ENCODE assay signal across 19 cellular contexts in the genomic region with DNA sequence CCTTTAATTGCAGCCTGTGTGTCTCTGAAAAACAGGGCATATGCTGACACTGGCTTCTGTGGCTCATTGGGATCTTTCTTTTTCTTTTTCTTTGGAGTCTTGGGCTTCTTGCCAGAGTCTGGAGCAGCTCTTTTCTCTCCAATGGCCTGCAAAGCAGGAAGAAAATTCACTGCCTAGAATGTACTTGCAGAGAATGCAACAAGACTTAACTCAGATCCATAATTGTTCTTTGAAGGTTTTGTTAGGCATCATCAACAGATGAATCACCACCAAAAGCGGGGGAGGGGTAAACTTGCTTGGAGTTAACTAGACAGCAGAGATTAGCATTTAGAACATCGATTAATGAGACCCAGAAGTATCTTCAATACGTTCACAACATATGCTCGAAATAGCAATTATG.
DNase-seq lines count a peak whose midpoint lies in the region; ATAC-seq and TF ChIP-seq lines count a peak whose summit lies in the region.
"Had no signal": no experiment of that assay in that cellular context is flagged by ENCODE, and none has a peak within 500 bp of the region (broad histone marks: within the 10 kb centered on the region; RNA-seq: fewer than 3 reads in every experiment).

No MANE protein-coding gene starts in this region.

- H3F3A ChIP-seq in GM23338 (replicated peaks; ENCODE audit: low read depth) = no peaks in the 10 kb centered on the region
- no peaks in the 10 kb centered on the region for H3F3A ChIP-seq in MM.1S (ENCODE audit: insufficient read depth, low read length)

- H3K9me2 ChIP-seq in GM23338 (ENCODE audit: insufficient read depth) = no peaks in the 10 kb centered on the region
- no peaks in the 10 kb centered on the region for H3K9me2 ChIP-seq in Karpas-422 (replicated peaks; ENCODE audit: insufficient read depth, low read length)
- no peaks in the 10 kb centered on the region for H3K9me2 ChIP-seq in MM.1S (replicated peaks; ENCODE audit: insufficient read depth, low read length)

- no peaks in the 10 kb centered on the region for H3K27me3 Mint-ChIP-seq in GM23338 (ENCODE audit: insufficient read depth, low read depth, poor library complexity)

- H3K9me3 ChIP-seq in fibroblast of lung (ENCODE audit: control insufficient read depth, insufficient read depth, low read depth, low read length) = no peaks in the 10 kb centered on the region
- H3K9me3 ChIP-seq in Karpas-422 (ENCODE audit: low read length) = no peaks in the 10 kb centered on the region
- H3K9me3 ChIP-seq in MM.1S (replicated peaks; ENCODE audit: insufficient read depth, low read length) = no peaks in the 10 kb centered on the region
- H3K9me3 ChIP-seq: adrenal gland, testis had no signal

- H3K4me1 ChIP-seq in GM23338 (ENCODE audit: insufficient read depth) (peaks cover 36% of the 10 kb centered on the region), fibroblast of lung (ENCODE audit: control insufficient read depth, extremely low read depth, insufficient read depth, low read length) (no peaks in the 10 kb centered on the region), Karpas-422 (ENCODE audit: low read length) (no peaks in the 10 kb centered on the region), MM.1S (ENCODE audit: low read length) (no peaks in the 10 kb centered on the region)
- H3K4me1 ChIP-seq: adrenal gland, testis had no signal

- H3K27ac ChIP-seq in GM23338 (ENCODE audit: low read depth) (no peak overlapping the region), fibroblast of lung (ENCODE audit: insufficient read depth, low read length) (no peak overlapping the region), Karpas-422 (ENCODE audit: low read length) (no peak overlapping the region), MM.1S (ENCODE audit: low read length) (no peak overlapping the region)
- H3K27ac ChIP-seq: adrenal gland, testis had no signal

- H4K20me1 ChIP-seq in GM23338 (replicated peaks; ENCODE audit: insufficient read depth) (no peaks in the 10 kb centered on the region), fibroblast of lung (ENCODE audit: control insufficient read depth, extremely low read depth, insufficient read depth, low read length) (no peaks in the 10 kb centered on the region), Karpas-422 (ENCODE audit: insufficient read depth, low read depth, low read length) (no peaks in the 10 kb centered on the region), MM.1S (ENCODE audit: insufficient read depth, low read length) (no peaks in the 10 kb centered on the region)

- no peak overlapping the region; the same call in 1 of the 2 replicates for H3K27ac Mint-ChIP-seq in GM23338
- H3K27ac Mint-ChIP-seq: activated T-helper 2 cell treated with anti-CD3 and anti-CD28 coated beads, Interferon-gamma antibody, Interleukin-2, Interleukin-4, amounts not matched to agents 10 μg/mL and 5 μg/mL and 100 μg/mL, durations not matched to agents 14 hours and 24 hours and 36 hours; natural killer cell had no signal

- H3K4me2 ChIP-seq in GM23338 (peak overlapping the region; percentile 46), fibroblast of lung (ENCODE audit: extremely low read depth, insufficient read depth, low read length) (no peak overlapping the region), Karpas-422 (ENCODE audit: low read depth, low read length, poor library complexity, severe bottlenecking) (no peak overlapping the region), MM.1S (ENCODE audit: low read depth, low read length) (no peak overlapping the region)

- no peak for TF ChIP-seq CTCF in GM23338 (conservative IDR thresholded peaks at IDR 0.05; ENCODE audit: low read depth in 2 of 2)
- no peak for TF ChIP-seq CTCF in fibroblast of lung (conservative IDR thresholded peaks at IDR 0.05 in 1 of 2, IDR thresholded peaks at IDR 0.05 in 1 of 2; ENCODE audit: low read depth in 1 of 2, low read length in 2 of 2)
- no peak for TF ChIP-seq CTCF in MM.1S (IDR thresholded peaks at IDR 0.05; ENCODE audit: low read length)

- ATAC-seq in GM23338 (no peak), HG03045 (IDR thresholded peaks at IDR 0.05; ENCODE audit: unreplicated experiment) (no peak)
- ATAC-seq: natural killer cell had no signal

- no peak overlapping the region for H3K4me3 ChIP-seq in GM23338
- no peak overlapping the region for H3K4me3 ChIP-seq in fibroblast of lung (replicated peaks in 1 of 4; ENCODE audit: control extremely low read depth in 1 of 4, insufficient read depth in 1 of 4, low read depth in 3 of 4, low read length in 4 of 4)
- no peak overlapping the region for H3K4me3 ChIP-seq in Karpas-422 (ENCODE audit: low read length)
- H3K4me3 ChIP-seq in MM.1S (ENCODE audit: low read length) = no peak overlapping the region
- H3K4me3 ChIP-seq: adrenal gland, testis had no signal

- H3K4me1 Mint-ChIP-seq in GM23338 = peaks cover 34% of the 10 kb centered on the region
- H3K4me1 Mint-ChIP-seq: natural killer cell had no signal

- peaks cover 41% of the 10 kb centered on the region for H3K36me3 Mint-ChIP-seq in GM23338 (ENCODE audit: low read depth)
- H3K36me3 Mint-ChIP-seq: natural killer cell had no signal

- H2AFZ ChIP-seq in GM23338 (no peak overlapping the region), fibroblast of lung (ENCODE audit: low read length) (no peak overlapping the region), Karpas-422 (ENCODE audit: low read length) (no peak overlapping the region), MM.1S (ENCODE audit: low read length) (no peak overlapping the region)

- no peak for DNase-seq in GM23338 (ENCODE audit: low spot score)
- peak; percentile 39 for DNase-seq in NCI-H2227 treated with DMSO at 0.1 percent for 48 hours (lab: John Stamatoyannopoulos, UW)
- DNase-seq in fibroblast of lung (ENCODE audit: low read depth in 2 of 2) = peak; percentile 5 to 23
- peak; percentile 3 for DNase-seq in occipital lobe (lab: John Stamatoyannopoulos, UW)
- no peak for DNase-seq in Karpas-422
- no peak for DNase-seq in MM.1S
- DNase-seq: activated CD4-positive, CD25-positive, alpha-beta regulatory T cell treated with anti-CD3 and anti-CD28 coated beads, Interleukin-2, amount 50 U/mL, for 72 hours; adrenal gland; central memory CD4-positive, alpha-beta T cell; DMS153; effector memory CD4-positive, alpha-beta T cell; natural killer cell; NCI-H187 treated with DMSO at 0.1 percent for 48 hours; NCI-H526 treated with DMSO at 0.1 percent for 48 hours; posterior cingulate gyrus; stimulated activated CD4-positive, alpha-beta T cell treated with anti-CD3 and anti-CD28 coated beads, Interleukin-12 subunit alpha, Interleukin-12 subunit beta, amount 100 ng/mL, for 4 hours; testis had no signal

- H3K9ac ChIP-seq in fibroblast of lung (ENCODE audit: insufficient read depth, low read length) (no peak overlapping the region), Karpas-422 (ENCODE audit: low read length) (no peak overlapping the region), MM.1S (ENCODE audit: low read length) (no peak overlapping the region)

- H3K9me3 Mint-ChIP-seq in GM23338 = 0 out of 3 replicates have a peak, but pooled peaks cover under 1% of the 10 kb centered on the region

- H3K36me3 ChIP-seq in GM23338 (ENCODE audit: insufficient read depth) (peaks cover 3% of the 10 kb centered on the region; the same call in 1 of the 2 replicates), fibroblast of lung (ENCODE audit: control insufficient read depth, insufficient read depth, low read length) (no peaks in the 10 kb centered on the region), Karpas-422 (ENCODE audit: insufficient read depth, low read length) (no peaks in the 10 kb centered on the region), MM.1S (replicated peaks; ENCODE audit: insufficient read depth, low read length) (no peaks in the 10 kb centered on the region)
- H3K36me3 ChIP-seq: adrenal gland had no signal

- no peak overlapping the region for H3K4me3 Mint-ChIP-seq in GM23338
- H3K4me3 Mint-ChIP-seq: natural killer cell had no signal

- H3K27me3 ChIP-seq in GM23338 (ENCODE audit: insufficient read depth) = no peaks in the 10 kb centered on the region
- no peaks in the 10 kb centered on the region for H3K27me3 ChIP-seq in fibroblast of lung (ENCODE audit: control insufficient read depth, insufficient read depth, low read length)
- H3K27me3 ChIP-seq in Karpas-422 (ENCODE audit: low read length) = no peaks in the 10 kb centered on the region
- no peaks in the 10 kb centered on the region for H3K27me3 ChIP-seq in MM.1S (replicated peaks; ENCODE audit: insufficient read depth, low read length)
- H3K27me3 ChIP-seq: adrenal gland, testis had no signal

- H3K79me2 ChIP-seq in GM23338 (replicated peaks; ENCODE audit: insufficient read depth) (no peaks in the 10 kb centered on the region), fibroblast of lung (ENCODE audit: control insufficient read depth, insufficient read depth, low read length) (no peaks in the 10 kb centered on the region), Karpas-422 (ENCODE audit: low read length) (no peaks in the 10 kb centered on the region), MM.1S (ENCODE audit: low read length) (no peaks in the 10 kb centered on the region)

TF ChIP-seq in GM23338, 12 proteins besides CTCF, POLR2A, EP300 and RAD21 (continues in another document):
- no peak for TF ChIP-seq EZH2 (IDR thresholded peaks at IDR 0.05; ENCODE audit: low read depth, unreplicated experiment)
- TF ChIP-seq NANOG (IDR thresholded peaks at IDR 0.05; ENCODE audit: borderline replicate concordance) = no peak
- no peak for TF ChIP-seq JUNB (IDR thresholded peaks at IDR 0.05; ENCODE audit: unreplicated experiment)
- TF ChIP-seq ZNF114 (CRISPR knock-in tag; IDR thresholded peaks at IDR 0.05) = no peak
- no peak for TF ChIP-seq ZNF331 (CRISPR knock-in tag; IDR thresholded peaks at IDR 0.05; ENCODE audit: low read depth)
- no peak for TF ChIP-seq POLR2AphosphoS5 (IDR thresholded peaks at IDR 0.05; ENCODE audit: low read depth)

Comparison
In these comparisons a context has a peak if more than half of its experiments do, and no peak if none do; other contexts are left out.
1. DNase-seq: peak in NCI-H2227 treated with DMSO at 0.1 percent for 48 hours (single experiment), fibroblast of lung (2 of 2) and occipital lobe (single experiment); none in GM23338 (single experiment), Karpas-422 (single experiment) and MM.1S (single experiment).